In the genomic region with DNA sequence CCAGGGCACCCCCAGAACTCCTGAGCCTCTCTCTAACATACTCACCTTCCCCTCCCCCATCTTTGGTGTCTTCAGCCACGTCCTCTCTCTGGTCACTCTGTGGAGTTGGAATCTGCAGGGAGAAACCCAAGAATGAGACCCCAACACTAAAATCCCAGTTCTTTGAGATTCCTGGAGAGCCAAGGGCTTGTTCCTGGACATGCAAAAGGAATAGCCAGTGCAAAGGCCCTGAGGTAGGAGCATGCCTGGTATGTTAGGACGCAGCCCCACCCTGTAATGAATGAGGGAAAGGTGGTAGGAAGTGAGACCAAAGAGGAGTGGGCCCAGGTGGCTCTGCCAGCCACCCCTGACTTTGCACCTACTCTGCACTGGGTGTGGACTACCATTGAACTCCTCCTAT, we compare ENCODE assay signal across 13 cellular contexts. TPM values are rescaled to one million over a fixed set of nuclear protein-coding genes. Genes with fewer than 3 reads are reported as not detected.
"Had no signal": no experiment of that assay in that cellular context is flagged by ENCODE, and none has a peak within 500 bp of the region (broad histone marks: within the 10 kb centered on the region; RNA-seq: fewer than 3 reads in every experiment).

No MANE protein-coding gene starts in this region.

- H3K36me3 ChIP-seq: ovary had no signal

- H3K9me3 Mint-ChIP-seq: activated naive CD4-positive, alpha-beta T cell treated with anti-CD3 and anti-CD28 coated beads, Interleukin-2, amount 10 ng/mL, durations not matched to agents 7 days and 5 days; stimulated activated naive CD8-positive, alpha-beta T cell treated with anti-CD3 and anti-CD28 coated beads, Interleukin-15, amount 100 ng/mL, for 72 hours; T-cell had no signal

- H3K27ac ChIP-seq: esophagus squamous epithelium, ovary, sigmoid colon, thoracic aorta, WERI-Rb-1 had no signal

- H3K9me3 ChIP-seq: esophagus squamous epithelium, ovary, sigmoid colon, thoracic aorta had no signal

- H3K4me3 Mint-ChIP-seq: activated naive CD4-positive, alpha-beta T cell treated with anti-CD3 and anti-CD28 coated beads, Interleukin-2, amount 10 ng/mL, durations not matched to agents 7 days and 5 days; stimulated activated naive CD8-positive, alpha-beta T cell treated with anti-CD3 and anti-CD28 coated beads, Interleukin-15, amount 100 ng/mL, for 72 hours had no signal

- H3K4me3 ChIP-seq: esophagus squamous epithelium, lung, ovary, sigmoid colon, thoracic aorta had no signal

- ATAC-seq: left colon; stimulated activated naive CD8-positive, alpha-beta T cell treated with anti-CD3 and anti-CD28 coated beads, Interleukin-15, amount 100 ng/mL, for 72 hours; T-cell had no signal

- H3K27me3 Mint-ChIP-seq: stimulated activated naive CD8-positive, alpha-beta T cell treated with anti-CD3 and anti-CD28 coated beads, Interleukin-15, amount 100 ng/mL, for 72 hours; T-cell had no signal

- DNase-seq: activated CD4-positive, alpha-beta T cell treated with anti-CD3 and anti-CD28 coated beads for 4 hours; activated naive CD4-positive, alpha-beta T cell treated with anti-CD3 and anti-CD28 coated beads, Interleukin-2, amount 10 ng/mL, durations not matched to agents 7 days and 5 days; esophagus squamous epithelium; foreskin fibroblast; head of caudate nucleus; left colon; ovary; sigmoid colon; stimulated activated naive CD8-positive, alpha-beta T cell treated with anti-CD3 and anti-CD28 coated beads, Interleukin-15, amount 100 ng/mL, for 72 hours; T-cell; WERI-Rb-1 had no signal

- H3K27me3 ChIP-seq: ovary had no signal

- H3K27ac Mint-ChIP-seq: stimulated activated naive CD8-positive, alpha-beta T cell treated with anti-CD3 and anti-CD28 coated beads, Interleukin-15, amount 100 ng/mL, for 72 hours had no signal

RNA-seq across cellular contexts. Expression of gene PBX4, which starts 11.9 kb away (rescaled TPM):
- total RNA-seq: thoracic aorta had no signal
